ENCODE assay signal across 34 cellular contexts in the genomic region with DNA sequence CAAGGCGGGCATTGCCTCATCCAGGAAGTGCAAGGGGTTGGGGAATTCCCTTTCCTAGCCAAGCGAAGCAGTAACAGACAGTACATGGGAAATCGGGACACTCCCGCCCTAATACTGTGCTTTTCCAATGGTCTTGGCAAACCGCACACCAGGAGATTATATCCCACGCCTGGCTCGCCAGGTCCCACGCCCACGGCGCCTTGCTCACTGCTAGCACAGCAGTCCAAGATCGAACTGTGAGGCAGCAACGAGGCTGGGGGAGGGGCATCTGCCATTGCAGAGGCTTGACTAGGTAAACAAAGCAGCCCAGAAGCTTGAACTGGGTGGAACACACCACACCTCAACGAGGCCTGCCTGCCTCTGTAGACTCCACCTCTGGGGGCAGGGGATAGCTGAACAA.
"Had no signal": no experiment of that assay in that cellular context is flagged by ENCODE, and none has a peak within 500 bp of the region (broad histone marks: within the 10 kb centered on the region; RNA-seq: fewer than 3 reads in every experiment).

No MANE protein-coding gene starts in this region.

- H3K4me3 ChIP-seq: adrenal gland, body of pancreas, colonic mucosa had no signal

- H3K4me1 Mint-ChIP-seq: activated CD8-positive, alpha-beta memory T cell treated with anti-CD3 and anti-CD28 coated beads, Interleukin-2, amount 10 ng/mL, durations not matched to agents 7 days and 5 days; activated naive CD4-positive, alpha-beta T cell treated with anti-CD3 and anti-CD28 coated beads, Interleukin-2, amount 50 U/mL, for 24 hours; activated naive CD8-positive, alpha-beta T cell treated with anti-CD3 and anti-CD28 coated beads for 36 hours; activated naive CD8-positive, alpha-beta T cell treated with anti-CD3 and anti-CD28 coated beads, Interleukin-2, amount 50 U/mL, for 24 hours; T-helper 17 cell had no signal

- H3K27ac Mint-ChIP-seq: activated B cell treated with CpG ODN at 0.5 μM for 24 hours; activated CD8-positive, alpha-beta memory T cell treated with anti-CD3 and anti-CD28 coated beads, Interleukin-2, amount 10 ng/mL, durations not matched to agents 7 days and 5 days; activated CD8-positive, alpha-beta T cell treated with anti-CD3 and anti-CD28 coated beads, Interleukin-2, amount 10 ng/mL, durations not matched to agents 7 days and 5 days; activated naive CD4-positive, alpha-beta T cell treated with anti-CD3 and anti-CD28 coated beads for 36 hours; activated naive CD4-positive, alpha-beta T cell treated with anti-CD3 and anti-CD28 coated beads, Interleukin-2, amount 50 U/mL, for 24 hours; activated naive CD8-positive, alpha-beta T cell treated with anti-CD3 and anti-CD28 coated beads for 36 hours; activated naive CD8-positive, alpha-beta T cell treated with anti-CD3 and anti-CD28 coated beads, Interleukin-2, amount 50 U/mL, for 24 hours; activated T-helper 2 cell treated with anti-CD3 and anti-CD28 coated beads, Interferon-gamma antibody, Interleukin-2, Interleukin-4, amounts not matched to agents 10 μg/mL and 5 μg/mL and 100 μg/mL, durations not matched to agents 14 hours and 24 hours and 36 hours; T-helper 17 cell; T-helper 2 cell treated with Interferon-gamma antibody and Interleukin-4, amounts not matched to agents 5 μg/mL and 100 μg/mL, for 36 hours had no signal

- H3K9me3 ChIP-seq: adrenal gland, colonic mucosa had no signal

- H3K27me3 ChIP-seq: adrenal gland, body of pancreas, colonic mucosa had no signal

- H3K36me3 Mint-ChIP-seq: activated CD8-positive, alpha-beta memory T cell treated with anti-CD3 and anti-CD28 coated beads, Interleukin-2, amount 10 ng/mL, durations not matched to agents 7 days and 5 days had no signal

- H3K4me3 Mint-ChIP-seq: activated B cell treated with CpG ODN at 0.5 μM for 24 hours; activated CD8-positive, alpha-beta memory T cell treated with anti-CD3 and anti-CD28 coated beads, Interleukin-2, amount 10 ng/mL, durations not matched to agents 7 days and 5 days; activated CD8-positive, alpha-beta T cell treated with anti-CD3 and anti-CD28 coated beads, Interleukin-2, amount 10 ng/mL, durations not matched to agents 7 days and 5 days; activated naive CD4-positive, alpha-beta T cell treated with anti-CD3 and anti-CD28 coated beads for 36 hours; activated naive CD4-positive, alpha-beta T cell treated with anti-CD3 and anti-CD28 coated beads, Interleukin-2, amount 50 U/mL, for 24 hours; activated naive CD8-positive, alpha-beta T cell treated with anti-CD3 and anti-CD28 coated beads for 36 hours; activated naive CD8-positive, alpha-beta T cell treated with anti-CD3 and anti-CD28 coated beads, Interleukin-2, amount 50 U/mL, for 24 hours; activated T-helper 1 cell treated with anti-CD3 and anti-CD28 coated beads, Interleukin-12 subunit alpha, Interleukin-12 subunit beta, Interleukin-2, Interleukin-4 antibody, amounts not matched to agents 30 ng/mL and 10 ng/mL and 1 ng/mL, durations not matched to agents 14 hours and 24 hours and 36 hours; T-helper 17 cell; T-helper 2 cell treated with Interferon-gamma antibody and Interleukin-4, amounts not matched to agents 5 μg/mL and 100 μg/mL, for 36 hours had no signal

- H3K27ac ChIP-seq: adrenal gland, body of pancreas, colonic mucosa, epithelial cell of prostate, WERI-Rb-1 had no signal

- FAIRE-seq: endometrium, endothelial cell of umbilical vein, frontal cortex had no signal

- H3K4me1 ChIP-seq: adrenal gland, body of pancreas, colonic mucosa had no signal

- H3K36me3 ChIP-seq: adrenal gland, colonic mucosa, WERI-Rb-1 had no signal

- ATAC-seq: activated CD4-positive, CD25-positive, alpha-beta regulatory T cell treated with anti-CD3 and anti-CD28 coated beads, Interleukin-2, amount 50 U/mL, for 24 hours; activated CD8-positive, alpha-beta memory T cell treated with anti-CD3 and anti-CD28 coated beads, Interleukin-2, amount 10 ng/mL, durations not matched to agents 7 days and 5 days; activated CD8-positive, alpha-beta T cell treated with anti-CD3 and anti-CD28 coated beads, Interleukin-2, amount 10 ng/mL, durations not matched to agents 7 days and 5 days; activated naive CD8-positive, alpha-beta T cell treated with anti-CD3 and anti-CD28 coated beads, Interleukin-2, amount 50 U/mL, for 24 hours; body of pancreas; T-helper 17 cell had no signal

- DNase-seq: activated B cell treated with CpG ODN at 0.5 μM for 24 hours; activated CD4-positive, alpha-beta T cell treated with anti-CD3 and anti-CD28 coated beads for 48 hours; activated CD4-positive, alpha-beta T cell treated with anti-CD3 and anti-CD28 coated beads, Interleukin-2, amount 50 U/mL, for 1 hour; activated CD4-positive, alpha-beta T cell treated with anti-CD3 and anti-CD28 coated beads, Interleukin-2, amount 50 U/mL, for 48 hours; activated CD8-positive, alpha-beta memory T cell treated with anti-CD3 and anti-CD28 coated beads, Interleukin-2, amount 10 ng/mL, durations not matched to agents 7 days and 5 days; activated CD8-positive, alpha-beta memory T cell treated with anti-CD3 and anti-CD28 coated beads, Interleukin-2, amount 50 U/mL, for 4 hours; activated CD8-positive, alpha-beta T cell treated with anti-CD3 and anti-CD28 coated beads, Interleukin-2, amount 10 ng/mL, durations not matched to agents 7 days and 5 days; activated effector memory CD4-positive, alpha-beta T cell treated with anti-CD3 and anti-CD28 coated beads, Interleukin-2, amount 50 U/mL, for 16 hours; activated naive CD4-positive, alpha-beta T cell treated with anti-CD3 and anti-CD28 coated beads for 36 hours; activated naive CD8-positive, alpha-beta T cell treated with anti-CD3 and anti-CD28 coated beads for 36 hours; activated naive CD8-positive, alpha-beta T cell treated with anti-CD3 and anti-CD28 coated beads, Interleukin-2, amount 50 U/mL, for 24 hours; activated T-cell treated with anti-CD3 and anti-CD28 coated beads, Interleukin-2, amount 50 U/mL, for 1 hour; activated T-cell treated with anti-CD3 and anti-CD28 coated beads, Interleukin-2, amount 50 U/mL, for 48 hours; adrenal gland; amygdala; aorta; body of pancreas; caudate nucleus; colonic mucosa; effector CD8-positive, alpha-beta T cell; foreskin fibroblast; head of caudate nucleus; T-helper 17 cell; T1000; WERI-Rb-1 had no signal

- H3K27me3 Mint-ChIP-seq: activated B cell treated with CpG ODN at 0.5 μM for 24 hours; activated CD8-positive, alpha-beta memory T cell treated with anti-CD3 and anti-CD28 coated beads, Interleukin-2, amount 10 ng/mL, durations not matched to agents 7 days and 5 days; activated naive CD4-positive, alpha-beta T cell treated with anti-CD3 and anti-CD28 coated beads, Interleukin-2, amount 50 U/mL, for 24 hours; activated naive CD8-positive, alpha-beta T cell treated with anti-CD3 and anti-CD28 coated beads for 36 hours; activated naive CD8-positive, alpha-beta T cell treated with anti-CD3 and anti-CD28 coated beads, Interleukin-2, amount 50 U/mL, for 24 hours; T-helper 17 cell had no signal
